16 cellular contexts compared by ENCODE assay signal in the genomic region with DNA sequence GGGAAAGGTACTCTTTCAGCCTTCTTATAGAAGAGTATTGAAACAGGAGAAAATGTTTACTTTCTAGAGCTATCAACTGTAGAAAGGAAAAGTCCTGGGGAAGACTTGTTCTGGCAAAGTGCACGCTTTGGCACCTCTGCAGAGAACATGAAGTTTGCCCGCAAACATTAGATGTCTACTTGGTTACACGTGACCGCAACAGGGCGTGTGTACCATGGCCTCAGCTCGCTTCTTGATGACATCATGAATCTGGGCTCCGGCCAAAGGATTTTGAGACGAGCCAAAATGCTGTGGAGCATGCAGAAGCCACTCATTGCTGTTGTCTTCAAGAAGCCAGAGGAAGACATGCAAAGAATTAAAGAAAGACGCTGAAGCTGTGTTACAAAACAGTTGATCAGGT. TPM values are rescaled to one million over a fixed set of nuclear protein-coding genes. Genes with fewer than 3 reads are reported as not detected.
A peak's percentile ranks its signal among the peaks of the same experiment; 100 is the strongest.
DNase-seq lines count a peak whose midpoint lies in the region; ATAC-seq and TF ChIP-seq lines count a peak whose summit lies in the region.
"Had no signal": no experiment of that assay in that cellular context is flagged by ENCODE, and none has a peak within 500 bp of the region (broad histone marks: within the 10 kb centered on the region; RNA-seq: fewer than 3 reads in every experiment).

No MANE protein-coding gene starts in this region.

- peaks cover 14 to 23% of the 10 kb centered on the region in 2 donors for H3K27me3 Mint-ChIP-seq in stimulated activated naive B cell treated with anti-CD40 and anti-IgM and Interleukin-4, amounts not matched to agents 10 μg/mL and 1 μg/mL and 100 μg/mL, for 72 hours

- no peak overlapping the region for H3K27ac Mint-ChIP-seq in stimulated activated naive B cell treated with anti-CD40 and anti-IgM and Interleukin-4, amounts not matched to agents 10 μg/mL and 1 μg/mL and 100 μg/mL, for 72 hours
- H3K27ac Mint-ChIP-seq: activated T-helper 1 cell treated with anti-CD3 and anti-CD28 coated beads, Interleukin-12 subunit alpha, Interleukin-12 subunit beta, Interleukin-2, Interleukin-4 antibody, amounts not matched to agents 30 ng/mL and 10 ng/mL and 1 ng/mL, durations not matched to agents 14 hours and 24 hours and 36 hours had no signal

- TF ChIP-seq RAD21 in IMR-90 (IDR thresholded peaks at IDR 0.05; ENCODE audit: low read length): no peak

- no peak overlapping the region for H4K8ac ChIP-seq in IMR-90 (ENCODE audit: low read depth in 2 of 2, low read length in 2 of 2)

- no peaks in the 10 kb centered on the region for H3K36me3 Mint-ChIP-seq in stimulated activated naive B cell treated with anti-CD40 and anti-IgM and Interleukin-4, amounts not matched to agents 10 μg/mL and 1 μg/mL and 100 μg/mL, for 72 hours

- H3K18ac ChIP-seq in IMR-90 (ENCODE audit: low read depth, low read length): no peak overlapping the region

- in situ Hi-C loops in IMR-90 (cut with MboI; ENCODE audit: low sequenced_read_pairs): loop anchor here (25.0 kb wide), 1 partner anchor 422 kb away; no protein-coding TSS in a partner anchor

- H4K91ac ChIP-seq in IMR-90 (ENCODE audit: insufficient read depth, low read depth, low read length): no peak overlapping the region

- POLR2A ChIA-PET in IMR-90 (lab: Charles Lee; ENCODE audit: unreplicated experiment): no interaction called here

- TF ChIP-seq CTCF in AG10803 (conservative IDR thresholded peaks at IDR 0.05; ENCODE audit: low read length): no peak
- no peak for TF ChIP-seq CTCF in IMR-90 (conservative IDR thresholded peaks at IDR 0.05; ENCODE audit: low read depth, low read length)
- no peak for TF ChIP-seq CTCF in epithelial cell of proximal tubule (conservative IDR thresholded peaks at IDR 0.05; ENCODE audit: low read depth, low read length)
- TF ChIP-seq CTCF in lower leg skin (IDR thresholded peaks at IDR 0.05): no peak

- peak; percentile 85 for DNase-seq in AG10803 (ENCODE audit: low read depth)
- DNase-seq in IMR-90: peak; percentile 41
- peak; percentile 61 for DNase-seq in epithelial cell of proximal tubule (ENCODE audit: low read depth)
- DNase-seq in lower leg skin (ENCODE audit: low spot score in 2 of 2): peak; percentile 92 to 96
- DNase-seq in HuH-7 (ENCODE audit: low spot score): no peak
- DNase-seq in stimulated activated naive B cell treated with anti-CD40 and anti-IgM and Interleukin-4, amounts not matched to agents 10 μg/mL and 1 μg/mL and 100 μg/mL, for 72 hours: no peak
- no peak for DNase-seq in NCI-H226
- DNase-seq in stimulated activated CD4-positive, alpha-beta T cell treated with anti-CD3 and anti-CD28 coated beads, Interleukin-1b, Interleukin-23, amount 100 ng/mL, for 48 hours: no peak
- DNase-seq: activated CD4-positive, CD25-positive, alpha-beta regulatory T cell treated with anti-CD3 and anti-CD28 coated beads, Interleukin-2, amount 50 U/mL, for 72 hours; central memory CD4-positive, alpha-beta T cell; lower lobe of right lung; NCI-H2029; ovary; SHP77 treated with DMSO at 0.1 percent for 48 hours had no signal

- H3K9me1 ChIP-seq in IMR-90 (ENCODE audit: insufficient read depth, low read length): no peaks in the 10 kb centered on the region

- H3K4ac ChIP-seq in IMR-90 (ENCODE audit: low read depth, low read length): no peak overlapping the region

- H2BK5ac ChIP-seq in IMR-90 (ENCODE audit: low read depth, low read length, poor library complexity, severe bottlenecking): no peak overlapping the region

- no peak; the same call in 1 of the 2 replicates for ATAC-seq in IMR-90 (ENCODE audit: low read depth)
- no peak for ATAC-seq in stimulated activated naive B cell treated with anti-CD40 and anti-IgM and Interleukin-4, amounts not matched to agents 10 μg/mL and 1 μg/mL and 100 μg/mL, for 72 hours (replicated peaks)

- no peaks in the 10 kb centered on the region for H3K79me1 ChIP-seq in IMR-90 (ENCODE audit: low read depth in 1 of 2, low read length in 2 of 2)

- H4K20me1 ChIP-seq in IMR-90 (ENCODE audit: insufficient read depth, low read length): no peaks in the 10 kb centered on the region

- H3K4me1 ChIP-seq in IMR-90 (ENCODE audit: control insufficient read depth, insufficient read depth, low read length): peaks cover 6% of the 10 kb centered on the region
- H3K4me1 ChIP-seq: lower lobe of right lung had no signal

- no peak overlapping the region for H2AK5ac ChIP-seq in IMR-90 (ENCODE audit: low read depth, low read length)

- H2BK120ac ChIP-seq in IMR-90 (ENCODE audit: low read depth, low read length): no peak overlapping the region

- peak overlapping the region; percentile 11 for H2AFZ ChIP-seq in IMR-90 (replicated peaks; ENCODE audit: low read length, poor library complexity)

- no peaks in the 10 kb centered on the region for H3K9me3 Mint-ChIP-seq in stimulated activated naive B cell treated with anti-CD40 and anti-IgM and Interleukin-4, amounts not matched to agents 10 μg/mL and 1 μg/mL and 100 μg/mL, for 72 hours
- H3K9me3 Mint-ChIP-seq: activated T-helper 1 cell treated with anti-CD3 and anti-CD28 coated beads, Interleukin-12 subunit alpha, Interleukin-12 subunit beta, Interleukin-2, Interleukin-4 antibody, amounts not matched to agents 30 ng/mL and 10 ng/mL and 1 ng/mL, durations not matched to agents 14 hours and 24 hours and 36 hours had no signal

- H3K56ac ChIP-seq in IMR-90 (ENCODE audit: extremely low read depth, insufficient read depth, low read length): no peak overlapping the region

- H3K4me2 ChIP-seq in IMR-90 (ENCODE audit: low read depth, low read length): no peak overlapping the region

- peaks cover 2 to 7% of the 10 kb centered on the region in 2 donors for H3K4me1 Mint-ChIP-seq in stimulated activated naive B cell treated with anti-CD40 and anti-IgM and Interleukin-4, amounts not matched to agents 10 μg/mL and 1 μg/mL and 100 μg/mL, for 72 hours

- no peak overlapping the region for H4K5ac ChIP-seq in IMR-90 (ENCODE audit: low read depth, low read length)

- no peaks in the 10 kb centered on the region for H3K9me3 ChIP-seq in IMR-90 (ENCODE audit: control insufficient read depth, insufficient read depth, low read length)
- H3K9me3 ChIP-seq: lower lobe of right lung, ovary had no signal

- 74% methylated on average over 9 of the region's 9 CpGs; no CpG with 5 or more reads in 1 of the 2 experiments for WGBS in IMR-90 (ENCODE audit: extremely low coverage in 2 of 2, insufficient read length in 1 of 2), 2 experiments
- WGBS in lower leg skin, 2 donors: 30 to 40% methylated on average over 9 of the region's 9 CpGs

- dilution Hi-C loops in IMR-90 (cut with HindIII; ENCODE audit: low sequenced_read_pairs, unreplicated experiment): no loop called here

- BruUV-seq in IMR-90 (replicated peaks; lab: Mats Ljungman, UMichigan): no TSS peak

- H3K9ac ChIP-seq in IMR-90 (ENCODE audit: low read depth, low read length): no peak overlapping the region

- no peak overlapping the region for H2AK9ac ChIP-seq in IMR-90 (replicated peaks; ENCODE audit: low read depth, low read length, poor library complexity)

- intact Hi-C loops in IMR-90 (cut with micrococcal nuclease): loop anchor here (5.0 kb wide), 1 partner anchor 48 kb away; no protein-coding TSS in a partner anchor
- intact Hi-C loops in lower leg skin (cut with DNase I; ENCODE audit: low total_unique reads): no loop called here

- H2BK15ac ChIP-seq in IMR-90 (ENCODE audit: low read depth, low read length): no peak overlapping the region

- TF ChIP-seq POLR2A in IMR-90 (IDR thresholded peaks at IDR 0.05; ENCODE audit: low read depth, low read length) (no peak), lower leg skin (IDR thresholded peaks at IDR 0.05) (no peak)

- no peak overlapping the region for H3K23ac ChIP-seq in IMR-90 (ENCODE audit: low read depth, low read length)

- H3K27ac ChIP-seq in IMR-90 (ENCODE audit: insufficient read depth, low read length): no peak overlapping the region
- H3K27ac ChIP-seq: lower lobe of right lung, ovary had no signal

- H3K4me3 Mint-ChIP-seq in stimulated activated naive B cell treated with anti-CD40 and anti-IgM and Interleukin-4, amounts not matched to agents 10 μg/mL and 1 μg/mL and 100 μg/mL, for 72 hours: no peak overlapping the region
- H3K4me3 Mint-ChIP-seq: activated T-helper 1 cell treated with anti-CD3 and anti-CD28 coated beads, Interleukin-12 subunit alpha, Interleukin-12 subunit beta, Interleukin-2, Interleukin-4 antibody, amounts not matched to agents 30 ng/mL and 10 ng/mL and 1 ng/mL, durations not matched to agents 14 hours and 24 hours and 36 hours had no signal

- CTCF ChIA-PET in IMR-90 (lab: Yijun Ruan, JAX): interaction anchor here (0.5 to 0.8 kb wide), 2 partner anchors 15 to 18 kb away, joined by 3 to 4 read pairs; no protein-coding TSS in a partner anchor

- no peak overlapping the region for H3K14ac ChIP-seq in IMR-90 (replicated peaks; ENCODE audit: low read depth, low read length)

- no peaks in the 10 kb centered on the region for H3K27me3 ChIP-seq in IMR-90 (ENCODE audit: control insufficient read depth, insufficient read depth, low read length)
- H3K27me3 ChIP-seq: ovary had no signal

- H3K4me3 ChIP-seq in AG10803 (ENCODE audit: low read length) (no peak overlapping the region), IMR-90 (ENCODE audit: insufficient read depth, low read depth, low read length) (no peak overlapping the region), epithelial cell of proximal tubule (ENCODE audit: low read depth, low read length) (no peak overlapping the region), lower leg skin (ENCODE audit: low read depth, poor library complexity, severe bottlenecking) (no peak overlapping the region)
- H3K4me3 ChIP-seq: lower lobe of right lung, ovary had no signal

- no peaks in the 10 kb centered on the region for H3K36me3 ChIP-seq in IMR-90 (ENCODE audit: control insufficient read depth, insufficient read depth, low read length)
- H3K36me3 ChIP-seq: lower lobe of right lung, ovary had no signal

- H2BK20ac ChIP-seq in IMR-90 (ENCODE audit: low read depth, low read length): no peak overlapping the region

RNA-seq across cellular contexts. Expression of a gene that starts 8.6 kb away (rescaled TPM):
- not detected in 2 replicates for total RNA-seq in IMR-90 (2012; rRNA removed)
- not detected in 2 replicates for polyA plus RNA-seq in IMR-90 (2012; rRNA removed)
- polyA plus RNA-seq in IMR-90 (2012; cell fraction: cytosol; rRNA removed): not detected in 2 replicates
- polyA plus RNA-seq in IMR-90 (2012; cell fraction: nucleus; rRNA removed; ENCODE audit: low replicate concordance): not detected in 2 replicates
- total RNA-seq in epithelial cell of proximal tubule: not detected in 2 replicates
- total RNA-seq in lower leg skin: not detected
- total RNA-seq: activated T-helper 1 cell treated with anti-CD3 and anti-CD28 coated beads, Interleukin-12 subunit alpha, Interleukin-12 subunit beta, Interleukin-2, Interleukin-4 antibody, amounts not matched to agents 30 ng/mL and 10 ng/mL and 1 ng/mL, durations not matched to agents 14 hours and 24 hours and 36 hours; lower lobe of right lung had no signal
- polyA plus RNA-seq: ovary had no signal

RNA-seq across cellular contexts. Expression of a gene that starts 26.0 kb away (rescaled TPM):
- total RNA-seq in IMR-90 (2012; rRNA removed) (not detected in 2 replicates), epithelial cell of proximal tubule (4.5 and 14.4 TPM in 2 replicates), lower leg skin (10 to 100 TPM; 51.7 to 94.5 (median 64.2) TPM)
- polyA plus RNA-seq in IMR-90 (2012; rRNA removed): 0.10 TPM in 1 of 2 replicates, not detected in the other
- polyA plus RNA-seq in IMR-90 (2012; cell fraction: cytosol; rRNA removed): 0.04 TPM in 1 of 2 replicates, not detected in the other
- polyA plus RNA-seq in IMR-90 (2012; cell fraction: nucleus; rRNA removed; ENCODE audit: low replicate concordance): 0.04 and 0.11 TPM in 2 replicates
- total RNA-seq: activated T-helper 1 cell treated with anti-CD3 and anti-CD28 coated beads, Interleukin-12 subunit alpha, Interleukin-12 subunit beta, Interleukin-2, Interleukin-4 antibody, amounts not matched to agents 30 ng/mL and 10 ng/mL and 1 ng/mL, durations not matched to agents 14 hours and 24 hours and 36 hours had no signal

RNA-seq across cellular contexts. Expression of a gene that starts 43.0 kb away (rescaled TPM):
- total RNA-seq in IMR-90 (2012; rRNA removed) (not detected in 2 replicates), epithelial cell of proximal tubule (not detected in 2 replicates), lower leg skin (under 1 TPM in 1 of 4 donors, not detected in 3; 0.78 TPM)
- polyA plus RNA-seq in IMR-90 (2012; rRNA removed): not detected in 2 replicates
- polyA plus RNA-seq in IMR-90 (2012; cell fraction: cytosol; rRNA removed): not detected in 2 replicates
- not detected in 2 replicates for polyA plus RNA-seq in IMR-90 (2012; cell fraction: nucleus; rRNA removed; ENCODE audit: low replicate concordance)
- total RNA-seq: activated T-helper 1 cell treated with anti-CD3 and anti-CD28 coated beads, Interleukin-12 subunit alpha, Interleukin-12 subunit beta, Interleukin-2, Interleukin-4 antibody, amounts not matched to agents 30 ng/mL and 10 ng/mL and 1 ng/mL, durations not matched to agents 14 hours and 24 hours and 36 hours; lower lobe of right lung; temporal lobe had no signal
- polyA plus RNA-seq: ovary had no signal

RNA-seq across cellular contexts. Expression of a gene that starts 53.5 kb away (rescaled TPM):
- total RNA-seq in IMR-90 (2012; rRNA removed) (22.6 and 25.0 TPM in 2 replicates), epithelial cell of proximal tubule (117 and 152 TPM in 2 replicates), lower leg skin (10 to 100 TPM; 45.6 to 91.1 (median 60.9) TPM)
- polyA plus RNA-seq in IMR-90 (2012; rRNA removed): 291 and 334 TPM in 2 replicates
- polyA plus RNA-seq in IMR-90 (2012; cell fraction: cytosol; rRNA removed): 247 and 450 TPM in 2 replicates
- 390 and 724 TPM in 2 replicates for polyA plus RNA-seq in IMR-90 (2012; cell fraction: nucleus; rRNA removed; ENCODE audit: low replicate concordance)

Comparison
In these comparisons a context has a peak if more than half of its experiments do, and no peak if none do; other contexts are left out.
1. DNase-seq: peak in AG10803 (single experiment), IMR-90 (single experiment), epithelial cell of proximal tubule (single experiment) and lower leg skin (2 of 2); none in HuH-7 (single experiment), stimulated activated naive B cell treated with anti-CD40 and anti-IgM and Interleukin-4, amounts not matched to agents 10 μg/mL and 1 μg/mL and 100 μg/mL, for 72 hours (single experiment), NCI-H226 (single experiment) and stimulated activated CD4-positive, alpha-beta T cell treated with anti-CD3 and anti-CD28 coated beads, Interleukin-1b, Interleukin-23, amount 100 ng/mL, for 48 hours (single experiment).